10 cellular contexts compared by ENCODE assay signal in genomic region chr10:47402681-47403301, GRCh38. TPM values are rescaled to one million over a fixed set of nuclear protein-coding genes. Genes with fewer than 3 reads are reported as not detected.
DNase-seq lines count a peak whose midpoint lies in the region; ATAC-seq and TF ChIP-seq lines count a peak whose summit lies in the region.
"Had no signal": no experiment of that assay in that cellular context is flagged by ENCODE, and none has a peak within 500 bp of the region (broad histone marks: within the 10 kb centered on the region; RNA-seq: fewer than 3 reads in every experiment).

No MANE protein-coding gene starts in this region.

- no peaks in the 10 kb centered on the region for H3K9me3 ChIP-seq in neural progenitor cell (ENCODE audit: low read depth)

- H3K36me3 ChIP-seq in neural progenitor cell = no peaks in the 10 kb centered on the region

- H3K4me1 ChIP-seq in neural progenitor cell = no peaks in the 10 kb centered on the region

- no peaks in the 10 kb centered on the region for H4K20me1 ChIP-seq in neural progenitor cell (ENCODE audit: low read depth)

- H3K4me2 ChIP-seq in neural progenitor cell = peak overlapping the region; percentile 16

- no peak overlapping the region for H3K27ac ChIP-seq in neural progenitor cell

- H3K79me2 ChIP-seq in neural progenitor cell (ENCODE audit: low read depth) = no peaks in the 10 kb centered on the region

- H3K4me3 Mint-ChIP-seq in neural progenitor cell = peak overlapping the region; percentile 69
- H3K4me3 Mint-ChIP-seq: dendritic cell treated with granulocyte-macrophage colony-stimulating factor and Interleukin-4, amounts not matched to agents 40 ng/mL and 50 ng/mL, for 4 days had no signal

- DNase-seq in AG20443 (ENCODE audit: low spot score) (peak; percentile 83), RKO (ENCODE audit: low spot score) (peak; percentile 79), fibroblast of the conjunctiva (ENCODE audit: low read depth) (peak; percentile 61), neural progenitor cell (ENCODE audit: low spot score) (peak; percentile 29), UCSD-AML1 (lab: John Stamatoyannopoulos, UW; ENCODE audit: unreplicated experiment) (no peak), HPDE6-E6E7 (ENCODE audit: extremely low spot score) (no peak), KBM-7 (no peak)
- DNase-seq: T-helper 1 cell had no signal

- no peaks in the 10 kb centered on the region for H3F3A ChIP-seq in neural progenitor cell (ENCODE audit: low read depth)

- H3K4me1 Mint-ChIP-seq in neural progenitor cell = peaks cover 32% of the 10 kb centered on the region

- peaks cover 10% of the 10 kb centered on the region for H3K27me3 Mint-ChIP-seq in neural progenitor cell (ENCODE audit: insufficient read depth, low read depth)

- no peak for ATAC-seq in HG02610 (IDR thresholded peaks at IDR 0.05; ENCODE audit: unreplicated experiment)

- H3K27ac Mint-ChIP-seq in neural progenitor cell = peak overlapping the region; percentile 76
- H3K27ac Mint-ChIP-seq: dendritic cell treated with granulocyte-macrophage colony-stimulating factor and Interleukin-4, amounts not matched to agents 40 ng/mL and 50 ng/mL, for 4 days had no signal

- H3K36me3 Mint-ChIP-seq in neural progenitor cell = no peaks in the 10 kb centered on the region

- in situ Hi-C loops in KBM-7 (cut with MboI; ENCODE audit: low pct_unique_long_range_greater_than_20kb, low sequenced_read_pairs) = no loop called here

- no peak overlapping the region for H2AFZ ChIP-seq in neural progenitor cell (replicated peaks)

- no peaks in the 10 kb centered on the region for H3K27me3 ChIP-seq in neural progenitor cell

- H3K9ac ChIP-seq in neural progenitor cell = no peak overlapping the region

- TF ChIP-seq CTCF in neural progenitor cell (IDR thresholded peaks at IDR 0.05) = no peak

- no peak overlapping the region for H3K4me3 ChIP-seq in neural progenitor cell

- no peaks in the 10 kb centered on the region for H3K9me3 Mint-ChIP-seq in neural progenitor cell
- H3K9me3 Mint-ChIP-seq: dendritic cell treated with granulocyte-macrophage colony-stimulating factor and Interleukin-4, amounts not matched to agents 40 ng/mL and 50 ng/mL, for 4 days had no signal

RNA-seq across cellular contexts. Expression of gene ZNF488, which starts 18.7 kb away (rescaled TPM):
- total RNA-seq in neural progenitor cell (ENCODE audit: low replicate concordance) = not detected in 2 replicates

RNA-seq across cellular contexts. Expression of gene RBP3, which starts 54.6 kb away (rescaled TPM):
- total RNA-seq in neural progenitor cell (ENCODE audit: low replicate concordance) = not detected in 2 replicates

Comparison
In these comparisons a context has a peak if more than half of its experiments do, and no peak if none do; other contexts are left out.
1. DNase-seq: peak in AG20443 (single experiment), RKO (single experiment), fibroblast of the conjunctiva (single experiment) and neural progenitor cell (single experiment); none in UCSD-AML1 (single experiment), HPDE6-E6E7 (single experiment) and KBM-7 (single experiment).